In genomic region chr14:95444132-95445129, GRCh38 we compare ENCODE assay signal across 23 cellular contexts.
A peak's percentile ranks its signal among the peaks of the same experiment; 100 is the strongest.
DNase-seq lines count a peak whose midpoint lies in the region; ATAC-seq and TF ChIP-seq lines count a peak whose summit lies in the region.
"Had no signal": no experiment of that assay in that cellular context is flagged by ENCODE, and none has a peak within 500 bp of the region (broad histone marks: within the 10 kb centered on the region; RNA-seq: fewer than 3 reads in every experiment).

No MANE protein-coding gene starts in this region.

- CTCF ChIA-PET in T-cell (lab: Charles Lee): interaction anchor here (0.8 to 5.4 kb wide), 9 partner anchors 8 to 86 kb away, joined by 3 to 75 read pairs (median 4); no protein-coding TSS in a partner anchor

- no peak overlapping the region for H3K4me3 Mint-ChIP-seq in activated naive CD8-positive, alpha-beta T cell
- no peak overlapping the region for H3K4me3 Mint-ChIP-seq in activated naive CD8-positive, alpha-beta T cell treated with anti-CD3 and anti-CD28 coated beads for 36 hours
- H3K4me3 Mint-ChIP-seq in T-cell: no peak overlapping the region
- H3K4me3 Mint-ChIP-seq: dendritic cell treated with granulocyte-macrophage colony-stimulating factor and Interleukin-4, amounts not matched to agents 40 ng/mL and 50 ng/mL, for 4 days; natural killer cell had no signal

- POLR2A ChIA-PET in T-cell (lab: Charles Lee): no interaction called here

- peaks cover 4% of the 10 kb centered on the region for H3K4me1 Mint-ChIP-seq in activated naive CD8-positive, alpha-beta T cell (ENCODE audit: low read depth)
- peaks cover 7% of the 10 kb centered on the region for H3K4me1 Mint-ChIP-seq in activated naive CD8-positive, alpha-beta T cell treated with anti-CD3 and anti-CD28 coated beads for 36 hours
- H3K4me1 Mint-ChIP-seq in T-cell: peaks cover 4 to 7% (median 6%) of the 10 kb centered on the region in 3 donors

- WGBS in right lobe of liver (ENCODE audit: insufficient coverage, low coverage, low lambda C conversion rate, missing lambda C conversion rate): 83% methylated on average over 4 of the region's 16 CpGs

- no peak overlapping the region for H3K4me3 ChIP-seq in right lobe of liver
- H3K4me3 ChIP-seq: cardiac muscle cell, PC-9 had no signal

- no peaks in the 10 kb centered on the region for H3K9me3 Mint-ChIP-seq in activated naive CD8-positive, alpha-beta T cell (ENCODE audit: low read depth)
- no peaks in the 10 kb centered on the region for H3K9me3 Mint-ChIP-seq in activated naive CD8-positive, alpha-beta T cell treated with anti-CD3 and anti-CD28 coated beads for 36 hours
- H3K9me3 Mint-ChIP-seq in T-cell: no peaks in the 10 kb centered on the region
- H3K9me3 Mint-ChIP-seq: dendritic cell treated with granulocyte-macrophage colony-stimulating factor and Interleukin-4, amounts not matched to agents 40 ng/mL and 50 ng/mL, for 4 days; natural killer cell had no signal

- peak in 2 of 4 donors; percentile 7 to 32 for TF ChIP-seq CTCF in right lobe of liver (IDR thresholded peaks at IDR 0.05)

- peak overlapping the region; percentile 22 for H3K27ac Mint-ChIP-seq in activated naive CD8-positive, alpha-beta T cell
- no peak overlapping the region for H3K27ac Mint-ChIP-seq in activated naive CD8-positive, alpha-beta T cell treated with anti-CD3 and anti-CD28 coated beads for 36 hours
- peak overlapping the region; percentile 21 to 53 for H3K27ac Mint-ChIP-seq in T-cell
- H3K27ac Mint-ChIP-seq: dendritic cell treated with granulocyte-macrophage colony-stimulating factor and Interleukin-4, amounts not matched to agents 40 ng/mL and 50 ng/mL, for 4 days had no signal

- no peak for TF ChIP-seq POLR2A in right lobe of liver (IDR thresholded peaks at IDR 0.05)

- no peaks in the 10 kb centered on the region for H3K27me3 Mint-ChIP-seq in activated naive CD8-positive, alpha-beta T cell
- no peaks in the 10 kb centered on the region for H3K27me3 Mint-ChIP-seq in activated naive CD8-positive, alpha-beta T cell treated with anti-CD3 and anti-CD28 coated beads for 36 hours
- no peaks in the 10 kb centered on the region for H3K27me3 Mint-ChIP-seq in T-cell
- H3K27me3 Mint-ChIP-seq: dendritic cell treated with granulocyte-macrophage colony-stimulating factor and Interleukin-4, amounts not matched to agents 40 ng/mL and 50 ng/mL, for 4 days had no signal

- peaks cover 0 to 7% (median 0%) of the 10 kb centered on the region in 4 donors for H3K36me3 ChIP-seq in right lobe of liver
- H3K36me3 ChIP-seq: cardiac muscle cell had no signal

- peak overlapping the region; percentile 6 to 91 (median 78) for H3K27ac ChIP-seq in right lobe of liver
- H3K27ac ChIP-seq: cardiac muscle cell, PC-9 had no signal

- H3K36me3 Mint-ChIP-seq in activated naive CD8-positive, alpha-beta T cell: peaks cover 8% of the 10 kb centered on the region
- peaks cover 16% of the 10 kb centered on the region for H3K36me3 Mint-ChIP-seq in activated naive CD8-positive, alpha-beta T cell treated with anti-CD3 and anti-CD28 coated beads for 36 hours
- H3K36me3 Mint-ChIP-seq in T-cell: peaks cover 42% of the 10 kb centered on the region

- H3K27me3 ChIP-seq in right lobe of liver: no peaks in the 10 kb centered on the region
- H3K27me3 ChIP-seq: cardiac muscle cell had no signal

- ATAC-seq in T-cell (replicated peaks in 1 of 4) (no peak), right lobe of liver (peak; percentile 72 to 84 (median 80))
- ATAC-seq: natural killer cell, right cardiac atrium had no signal

- DNase-seq in activated naive CD8-positive, alpha-beta T cell treated with anti-CD3 and anti-CD28 coated beads for 36 hours: no peak
- no peak for DNase-seq in T-cell
- peak in 1 of 3 donors; percentile 56 for DNase-seq in right lobe of liver
- DNase-seq in hypothalamus (lab: John Stamatoyannopoulos, UW): no peak
- no peak for DNase-seq in NCI-H1417 (lab: John Stamatoyannopoulos, UW)
- no peak for DNase-seq in NCI-H1694 treated with DMSO at 0.1 percent for 48 hours (lab: John Stamatoyannopoulos, UW)
- no peak for DNase-seq in stimulated activated CD4-positive, alpha-beta T cell treated with anti-CD3 and anti-CD28 coated beads, Interleukin-2, amount 100 ng/mL, for 48 hours
- DNase-seq: activated CD4-positive, alpha-beta T cell treated with anti-CD3 and anti-CD28 coated beads for 4 hours; anterior cingulate cortex; kidney glomerular epithelial cell; mesendoderm; MV-4-11; natural killer cell; NCI-H187 treated with DMSO at 0.1 percent for 48 hours; NCI-H82; PC-9; right cardiac atrium; SHP77; stimulated activated CD4-positive, alpha-beta T cell treated with anti-CD3 and anti-CD28 coated beads, Interleukin-15, amount 100 ng/mL, for 24 hours; stimulated activated CD8-positive, alpha-beta memory T cell treated with anti-CD3 and anti-CD28 coated beads, Interleukin-4, amount 100 ng/mL, for 48 hours had no signal

- no peaks in the 10 kb centered on the region for H3K9me3 ChIP-seq in right lobe of liver

- intact Hi-C loops in right lobe of liver (cut with DNase I): loop anchor here (5.0 to 10.0 kb wide), 2 partner anchors 80 to 83 kb away; no protein-coding TSS in a partner anchor

- peaks cover 0 to 31% (median 14%) of the 10 kb centered on the region in 4 donors for H3K4me1 ChIP-seq in right lobe of liver

Comparison
In these comparisons a context has a peak if more than half of its experiments do, and no peak if none do; other contexts are left out.
1. ATAC-seq: peak in right lobe of liver (4 of 4); none in T-cell (0 of 4).